29 cellular contexts compared by ENCODE assay signal in genomic region chr20:10771435-10772140, GRCh38.
DNase-seq lines count a peak whose midpoint lies in the region; ATAC-seq, FAIRE-seq and TF ChIP-seq lines count a peak whose summit lies in the region.
"Had no signal": no experiment of that assay in that cellular context is flagged by ENCODE, and none has a peak within 500 bp of the region (broad histone marks: within the 10 kb centered on the region; RNA-seq: fewer than 3 reads in every experiment).

No MANE protein-coding gene starts in this region.

- in situ Hi-C loops in brain microvascular endothelial cell (cut with HindIII; ENCODE audit: low pct_ligation_motif_present, low sequenced_read_pairs) = no loop called here

- TF ChIP-seq EP300 in A549 (IDR thresholded peaks at IDR 0.05) = no peak

- H3K27me3 ChIP-seq in brain microvascular endothelial cell (replicated peaks) = no peaks in the 10 kb centered on the region
- H3K27me3 ChIP-seq: BE2C, body of pancreas, tibial nerve had no signal

- CTCF ChIA-PET in A549 (lab: Yijun Ruan, JAX) (no interaction called here), HEK293 (lab: Yijun Ruan, JAX) (no interaction called here)
- CTCF ChIA-PET in activated CD4-positive, alpha-beta T cell treated with anti-CD3 and anti-CD28 coated beads for 36 hours (lab: Charles Lee) = no interaction called here

- DNase-seq in A549 (ENCODE audit: low read depth in 1 of 2, low spot score in 1 of 2) (no peak), brain microvascular endothelial cell (peak; percentile 52), fibroblast of pulmonary artery (ENCODE audit: low read depth) (peak; percentile 44), NCI-H1694 (lab: John Stamatoyannopoulos, UW) (no peak), GF-D8 (lab: John Stamatoyannopoulos, UW) (no peak), posterior cingulate gyrus (no peak)
- no peak for DNase-seq in activated CD4-positive, alpha-beta T cell treated with anti-CD3 and anti-CD28 coated beads for 36 hours
- DNase-seq: ACHN; activated CD4-positive, alpha-beta T cell treated with anti-CD3 and anti-CD28 coated beads, Interleukin-2, amount 50 U/mL, for 48 hours; activated T-cell treated with anti-CD3 and anti-CD28 coated beads, Interleukin-2, amount 50 U/mL, for 48 hours; BE2C; body of pancreas; CD8-positive, alpha-beta T cell; EL; foreskin fibroblast; head of caudate nucleus; islet precursor cell; NCI-H187; NCI-H524 treated with DMSO at 0.1 percent for 48 hours; NK-92 treated with Interleukin-12 subunit alpha and Interleukin-12 subunit beta, amount 100 ng/mL, for 24 hours; Right ventricle myocardium superior; stimulated activated CD4-positive, alpha-beta T cell treated with anti-CD3 and anti-CD28 coated beads, Interleukin-4, amount 100 ng/mL, for 1 hour; T-helper 2 cell had no signal

- no peaks in the 10 kb centered on the region for H3K4me1 Mint-ChIP-seq in activated CD4-positive, alpha-beta T cell treated with anti-CD3 and anti-CD28 coated beads for 36 hours
- H3K4me1 Mint-ChIP-seq: IgD-negative memory B cell had no signal

- H3K9me3 ChIP-seq in A549 (no peaks in the 10 kb centered on the region), HEK293 (ENCODE audit: control insufficient read depth, insufficient read depth, low read depth, low read length) (no peaks in the 10 kb centered on the region)
- H3K9me3 ChIP-seq: BE2C, body of pancreas, HAP-1, tibial nerve had no signal

- ATAC-seq in A549 = no peak
- no peak for ATAC-seq in activated CD4-positive, alpha-beta T cell treated with anti-CD3 and anti-CD28 coated beads for 36 hours
- ATAC-seq: body of pancreas; CD8-positive, alpha-beta T cell; sciatic nerve had no signal

- no peak overlapping the region for H3K27ac Mint-ChIP-seq in activated CD4-positive, alpha-beta T cell treated with anti-CD3 and anti-CD28 coated beads for 36 hours
- H3K27ac Mint-ChIP-seq: CD8-positive, alpha-beta T cell; IgD-negative memory B cell; mesothelial cell of epicardium had no signal

- no peak overlapping the region for H3K27ac ChIP-seq in A549
- no peak overlapping the region for H3K27ac ChIP-seq in HEK293 (ENCODE audit: extremely low read depth, low read depth, low read length)
- peak overlapping the region; percentile 18 for H3K27ac ChIP-seq in brain microvascular endothelial cell
- H3K27ac ChIP-seq: body of pancreas, tibial nerve had no signal

- no peak for TF ChIP-seq POLR2A in A549 (IDR thresholded peaks at IDR 0.05; ENCODE audit: low read length)

- H3K36me3 ChIP-seq in HEK293 (ENCODE audit: control insufficient read depth in 2 of 2, insufficient read depth in 1 of 2, low read length in 2 of 2) (no peaks in the 10 kb centered on the region), brain microvascular endothelial cell (replicated peaks) (no peaks in the 10 kb centered on the region)
- H3K36me3 ChIP-seq: BE2C, HAP-1, tibial nerve had no signal

- H3K4me3 ChIP-seq in A549 (no peak overlapping the region), HEK293 (ENCODE audit: low read depth, low read length) (no peak overlapping the region), brain microvascular endothelial cell (ENCODE audit: low read depth, low read length) (no peak overlapping the region), fibroblast of pulmonary artery (replicated peaks; ENCODE audit: low read depth, low read length) (no peak overlapping the region)
- H3K4me3 ChIP-seq: body of pancreas, HAP-1, tibial nerve had no signal

- H3K9me3 Mint-ChIP-seq in activated CD4-positive, alpha-beta T cell treated with anti-CD3 and anti-CD28 coated beads for 36 hours (ENCODE audit: low read depth) = no peaks in the 10 kb centered on the region
- H3K9me3 Mint-ChIP-seq: CD8-positive, alpha-beta T cell had no signal

- TF ChIP-seq CTCF in A549 (IDR thresholded peaks at IDR 0.05) = no peak
- TF ChIP-seq CTCF in HEK293 (tag by site-specific recombination; IDR thresholded peaks at IDR 0.05) = no peak
- TF ChIP-seq CTCF in brain microvascular endothelial cell (IDR thresholded peaks at IDR 0.05; ENCODE audit: low read depth, low read length, missing control alignments) = no peak
- TF ChIP-seq CTCF in fibroblast of pulmonary artery (IDR thresholded peaks at IDR 0.05; ENCODE audit: low read length, missing control alignments) = no peak

- no peak overlapping the region for H3K4me2 ChIP-seq in A549

- peak; percentile 80 for FAIRE-seq in A549 (lab: Jason Lieb, UNC)

- H3K36me3 Mint-ChIP-seq in activated CD4-positive, alpha-beta T cell treated with anti-CD3 and anti-CD28 coated beads for 36 hours (ENCODE audit: low read depth) = no peaks in the 10 kb centered on the region
- H3K36me3 Mint-ChIP-seq: CD8-positive, alpha-beta T cell; IgD-negative memory B cell; mesothelial cell of epicardium had no signal

- peaks cover 6% of the 10 kb centered on the region for H3K27me3 Mint-ChIP-seq in activated CD4-positive, alpha-beta T cell treated with anti-CD3 and anti-CD28 coated beads for 36 hours
- H3K27me3 Mint-ChIP-seq: IgD-negative memory B cell had no signal

- no peak for TF ChIP-seq RAD21 in A549 (conservative IDR thresholded peaks at IDR 0.05 in 1 of 2, IDR thresholded peaks at IDR 0.05 in 1 of 2)

- no peak overlapping the region for H3K4me3 Mint-ChIP-seq in activated CD4-positive, alpha-beta T cell treated with anti-CD3 and anti-CD28 coated beads for 36 hours
- H3K4me3 Mint-ChIP-seq: CD8-positive, alpha-beta T cell; IgD-negative memory B cell; mesothelial cell of epicardium had no signal

- H3K4me1 ChIP-seq in A549 (peaks cover 8% of the 10 kb centered on the region; the same call in 2 of the 3 replicates), HEK293 (ENCODE audit: control insufficient read depth, insufficient read depth, low read length) (peaks cover 3% of the 10 kb centered on the region)
- H3K4me1 ChIP-seq: BE2C, body of pancreas, tibial nerve had no signal

- intact Hi-C loops in activated CD4-positive, alpha-beta T cell treated with anti-CD3 and anti-CD28 coated beads for 36 hours (cut with DNase I, micrococcal nuclease) = no loop called here
- intact Hi-C loops in posterior cingulate gyrus (cut with DNase I) = no loop called here

- 32% methylated on average over 1 of the region's 1 CpG for WGBS in A549 (ENCODE audit: missing lambda C conversion rate)

- POLR2A ChIA-PET in A549 (lab: Yijun Ruan, JAX) = no interaction called here
- POLR2A ChIA-PET in HEK293 (lab: Yijun Ruan, JAX) = no interaction called here
- POLR2A ChIA-PET in activated CD4-positive, alpha-beta T cell treated with anti-CD3 and anti-CD28 coated beads for 36 hours (lab: Charles Lee) = no interaction called here

TF ChIP-seq in A549, 52 proteins besides CTCF, POLR2A, EP300 and RAD21 (continues in another document):
- TF ChIP-seq CHD4 (IDR thresholded peaks at IDR 0.05; ENCODE audit: borderline replicate concordance) (no peak), ZNF302 (CRISPR knock-in tag; IDR thresholded peaks at IDR 0.05) (no peak), NPAS2 (CRISPR knock-in tag; IDR thresholded peaks at IDR 0.05; ENCODE audit: borderline replicate concordance) (no peak), CHD2 (IDR thresholded peaks at IDR 0.05; ENCODE audit: low read length, partially characterized antibody) (no peak), HEYL (CRISPR knock-in tag; IDR thresholded peaks at IDR 0.05) (no peak), RNF2 (IDR thresholded peaks at IDR 0.05; ENCODE audit: borderline replicate concordance, low read depth) (no peak)

TF ChIP-seq in HEK293, 187 proteins besides CTCF, POLR2A, EP300 and RAD21 (continues in another document):
- TF ChIP-seq ATF2 (tag by site-specific recombination; IDR thresholded peaks at IDR 0.05; ENCODE audit: low read depth) = peak; percentile 70
- TF ChIP-seq ZNF18 (tag by site-specific recombination; IDR thresholded peaks at IDR 0.05) = peak; percentile 75; the same call in 1 of the 2 replicates
- TF ChIP-seq ZBTB48 (tag by site-specific recombination; IDR thresholded peaks at IDR 0.05) = no peak
- no peak for TF ChIP-seq ZNF777 (tag by site-specific recombination; IDR thresholded peaks at IDR 0.05; ENCODE audit: borderline replicate concordance)
- TF ChIP-seq ZNF645 (tag by site-specific recombination; IDR thresholded peaks at IDR 0.05) = no peak
- peak; percentile 65 for TF ChIP-seq ZNF629 (tag by site-specific recombination; IDR thresholded peaks at IDR 0.05)

Comparison
In these comparisons a context has a peak if more than half of its experiments do, and no peak if none do; other contexts are left out.
1. DNase-seq: peak in brain microvascular endothelial cell (single experiment) and fibroblast of pulmonary artery (single experiment); none in A549 (0 of 2), activated CD4-positive, alpha-beta T cell treated with anti-CD3 and anti-CD28 coated beads for 36 hours (single experiment), NCI-H1694 (single experiment), GF-D8 (single experiment) and posterior cingulate gyrus (0 of 10).